ENCODE assay signal across 29 cellular contexts in the genomic region with DNA sequence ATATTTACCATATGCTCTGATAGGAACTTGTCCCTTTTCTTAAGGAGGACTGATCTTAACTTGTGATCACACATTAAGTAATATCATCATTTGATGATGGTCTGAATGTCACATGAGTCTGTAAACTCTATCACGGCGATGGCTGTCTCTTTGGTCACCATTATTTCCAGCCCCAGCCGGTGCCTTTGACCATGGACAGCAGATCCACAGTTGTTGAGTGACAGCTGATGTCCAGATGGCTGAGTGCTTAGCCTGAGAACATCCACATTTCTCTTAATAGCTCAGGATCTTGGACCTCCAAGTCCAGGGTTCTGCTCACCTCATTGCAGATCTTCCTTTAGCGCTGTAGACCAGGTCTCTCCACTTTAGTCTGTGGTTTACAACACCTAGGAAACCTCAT.
"Had no signal": no experiment of that assay in that cellular context is flagged by ENCODE, and none has a peak within 500 bp of the region (broad histone marks: within the 10 kb centered on the region; RNA-seq: fewer than 3 reads in every experiment).

No MANE protein-coding gene starts in this region.

- H3K4me3 ChIP-seq: ascending aorta, breast epithelium, cardiac muscle cell, colonic mucosa, dorsolateral prefrontal cortex had no signal

- ATAC-seq: activated CD4-positive, alpha-beta T cell treated with anti-CD3 and anti-CD28 coated beads for 36 hours; activated CD8-positive, alpha-beta memory T cell treated with anti-CD3 and anti-CD28 coated beads, Interleukin-2, amount 10 ng/mL, durations not matched to agents 7 days and 5 days; activated CD8-positive, alpha-beta T cell treated with anti-CD3 and anti-CD28 coated beads, Interleukin-2, amount 10 ng/mL, durations not matched to agents 7 days and 5 days; activated naive CD4-positive, alpha-beta T cell treated with anti-CD3 and anti-CD28 coated beads, Interleukin-2, amount 50 U/mL, for 72 hours; esophagus mucosa; T-helper 17 cell had no signal

- H3K4me1 ChIP-seq: breast epithelium, colonic mucosa had no signal

- H3K9me3 ChIP-seq: ascending aorta, breast epithelium, colonic mucosa had no signal

- FAIRE-seq: frontal cortex had no signal

- H3K36me3 ChIP-seq: breast epithelium, cardiac muscle cell, colonic mucosa had no signal

- DNase-seq: activated CD4-positive, alpha-beta memory T cell treated with anti-CD3 and anti-CD28 coated beads for 36 hours; activated CD4-positive, alpha-beta T cell treated with anti-CD3 and anti-CD28 coated beads for 36 hours; activated CD4-positive, alpha-beta T cell treated with anti-CD3 and anti-CD28 coated beads, Interleukin-2, amount 10 ng/mL, durations not matched to agents 24 days and 14 days; activated CD4-positive, CD25-positive, alpha-beta regulatory T cell; activated CD4-positive, CD25-positive, alpha-beta regulatory T cell treated with anti-CD3 and anti-CD28 coated beads, Interleukin-2, amount 50 U/mL, for 72 hours; activated CD8-positive, alpha-beta memory T cell treated with anti-CD3 and anti-CD28 coated beads, Interleukin-2, amount 10 ng/mL, durations not matched to agents 7 days and 5 days; activated CD8-positive, alpha-beta memory T cell treated with anti-CD3 and anti-CD28 coated beads, Interleukin-2, amount 50 U/mL, for 4 hours; activated CD8-positive, alpha-beta T cell treated with anti-CD3 and anti-CD28 coated beads, Interleukin-2, amount 10 ng/mL, durations not matched to agents 7 days and 5 days; activated effector memory CD4-positive, alpha-beta T cell treated with anti-CD3 and anti-CD28 coated beads, Interleukin-2, amount 50 U/mL, for 16 hours; activated naive CD4-positive, alpha-beta T cell treated with anti-CD3 and anti-CD28 coated beads, Interleukin-2, amount 10 ng/mL, durations not matched to agents 7 days and 5 days; activated naive CD8-positive, alpha-beta T cell treated with anti-CD3 and anti-CD28 coated beads, Interleukin-2, amount 10 ng/mL, durations not matched to agents 7 days and 5 days; activated T-cell treated with anti-CD3 and anti-CD28 coated beads, Interleukin-2, amount 50 U/mL, for 1 hour; activated T-cell treated with anti-CD3 and anti-CD28 coated beads, Interleukin-2, amount 50 U/mL, for 48 hours; central memory CD4-positive, alpha-beta T cell; cerebellar nuclear complex; colonic mucosa; dorsolateral prefrontal cortex; effector memory CD4-positive, alpha-beta T cell; endodermal cell; foreskin fibroblast; T-helper 1 cell; T-helper 17 cell; T1000 had no signal

- H3K27me3 ChIP-seq: ascending aorta, breast epithelium, cardiac muscle cell, colonic mucosa, dorsolateral prefrontal cortex had no signal

- H3K27ac ChIP-seq: ascending aorta, breast epithelium, cardiac muscle cell, colonic mucosa, dorsolateral prefrontal cortex had no signal
